Comparison of ENCODE assay signal across 22 cellular contexts in the genomic region with DNA sequence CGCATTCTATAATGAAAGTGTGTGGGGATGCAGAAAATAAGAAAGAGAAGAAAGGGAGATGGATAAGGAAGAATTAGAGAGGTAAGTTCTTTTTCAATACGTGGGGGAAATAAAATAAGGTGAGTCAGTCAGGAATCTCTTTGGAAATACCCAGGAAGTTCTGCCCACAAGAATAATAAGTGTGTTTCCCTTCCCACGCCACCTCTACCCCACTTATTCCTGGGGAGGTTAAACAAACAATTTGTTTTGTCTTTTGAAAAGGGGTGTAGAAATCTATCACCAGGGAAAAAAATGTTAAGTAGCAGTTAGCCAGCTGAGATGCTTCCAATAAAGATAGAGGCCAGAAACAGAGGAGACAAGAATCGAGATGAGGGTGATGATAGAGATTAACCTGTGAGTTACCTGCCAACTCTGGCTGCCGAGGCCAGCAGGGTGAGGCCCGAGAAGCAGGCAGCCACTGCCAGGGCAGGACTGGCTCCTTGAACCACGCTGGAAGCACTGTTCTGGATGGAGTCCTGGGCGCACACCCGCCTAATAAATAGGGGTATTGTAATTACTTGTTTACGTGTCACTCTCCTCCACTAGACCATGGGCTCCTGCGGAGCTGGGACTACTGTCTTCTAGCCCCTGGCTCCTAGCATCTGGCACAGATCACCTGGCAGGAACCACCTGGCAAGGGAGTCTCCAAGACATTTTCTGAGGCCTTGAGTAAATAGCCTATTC.
A peak's percentile ranks its signal among the peaks of the same experiment; 100 is the strongest.
DNase-seq lines count a peak whose midpoint lies in the region; ATAC-seq and TF ChIP-seq lines count a peak whose summit lies in the region.
"Had no signal": no experiment of that assay in that cellular context is flagged by ENCODE, and none has a peak within 500 bp of the region (broad histone marks: within the 10 kb centered on the region; RNA-seq: fewer than 3 reads in every experiment).

No MANE protein-coding gene starts in this region.

- H3K27me3 Mint-ChIP-seq in activated CD4-positive, alpha-beta T cell treated with anti-CD3 and anti-CD28 coated beads, Interleukin-2, amount 10 ng/mL, durations not matched to agents 24 days and 14 days, result no peaks in the 10 kb centered on the region
- H3K27me3 Mint-ChIP-seq: B cell; central memory CD8-positive, alpha-beta T cell had no signal

- DNase-seq in DMS79 treated with DMSO at 0.1 percent for 48 hours (lab: John Stamatoyannopoulos, UW) (peak; percentile 5), DMS79 (lab: John Stamatoyannopoulos, UW) (no peak), mammary epithelial cell (peak; percentile 81), kidney glomerular epithelial cell (lab: John Stamatoyannopoulos, UW) (peak; percentile 84), superior temporal gyrus (ENCODE audit: extremely low spot score) (peak; percentile 19), AG20443 (ENCODE audit: low spot score) (no peak)
- no peak for DNase-seq in activated CD4-positive, alpha-beta T cell treated with anti-CD3 and anti-CD28 coated beads, Interleukin-2, amount 10 ng/mL, durations not matched to agents 24 days and 14 days
- DNase-seq: activated CD4-positive, alpha-beta T cell treated with anti-CD3 and anti-CD28 coated beads, Interleukin-2, amount 50 U/mL, for 4 hours; activated gamma-delta T cell; COR-L47; esophagus squamous epithelium; NCI-H1694; NCI-H226; PC-9; stimulated activated CD4-positive, alpha-beta T cell treated with anti-CD3 and anti-CD28 coated beads, Interleukin-15, amount 100 ng/mL, for 24 hours; T-helper 2 cell had no signal

- H3K36me3 Mint-ChIP-seq in activated CD4-positive, alpha-beta T cell treated with anti-CD3 and anti-CD28 coated beads, Interleukin-2, amount 10 ng/mL, durations not matched to agents 24 days and 14 days (ENCODE audit: low read depth), result no peaks in the 10 kb centered on the region

- no peak overlapping the region for H3K4me3 ChIP-seq in mammary epithelial cell (replicated peaks in 1 of 3; ENCODE audit: insufficient read depth in 1 of 3, low read depth in 2 of 3, low read length in 3 of 3)
- H3K4me3 ChIP-seq: esophagus squamous epithelium, PC-9 had no signal

- H3K4me2 ChIP-seq in mammary epithelial cell (ENCODE audit: insufficient read depth, low read depth, low read length), result peak overlapping the region; percentile 65
- H3K4me2 ChIP-seq: PC-9 had no signal

- no peaks in the 10 kb centered on the region for H3K9me3 ChIP-seq in mammary epithelial cell (replicated peaks; ENCODE audit: insufficient read depth, low read length)
- H3K9me3 ChIP-seq: esophagus squamous epithelium, neutrophil had no signal

- dilution Hi-C loops in mammary epithelial cell (cut with HindIII; ENCODE audit: low sequenced_read_pairs), result no loop called here

- H3K9ac ChIP-seq in mammary epithelial cell (ENCODE audit: insufficient read depth, low read length), result no peak overlapping the region

- H3K36me3 ChIP-seq in mammary epithelial cell (ENCODE audit: insufficient read depth, low read length), result no peaks in the 10 kb centered on the region
- H3K36me3 ChIP-seq: esophagus squamous epithelium, neutrophil had no signal

- no peak overlapping the region for H3K4me3 Mint-ChIP-seq in activated CD4-positive, alpha-beta T cell treated with anti-CD3 and anti-CD28 coated beads, Interleukin-2, amount 10 ng/mL, durations not matched to agents 24 days and 14 days
- H3K4me3 Mint-ChIP-seq: B cell; central memory CD8-positive, alpha-beta T cell had no signal

- no peak overlapping the region for H3K27ac Mint-ChIP-seq in activated CD4-positive, alpha-beta T cell treated with anti-CD3 and anti-CD28 coated beads, Interleukin-2, amount 10 ng/mL, durations not matched to agents 24 days and 14 days
- H3K27ac Mint-ChIP-seq: B cell had no signal

- H3K27me3 ChIP-seq in mammary epithelial cell (ENCODE audit: insufficient read depth, low read length), result no peaks in the 10 kb centered on the region
- H3K27me3 ChIP-seq: esophagus squamous epithelium, neutrophil had no signal

- H2AFZ ChIP-seq in mammary epithelial cell (ENCODE audit: low read depth, low read length), result peak overlapping the region; percentile 75
- H2AFZ ChIP-seq: PC-9 had no signal

- in situ Hi-C loops in mammary epithelial cell (cut with MboI; ENCODE audit: low sequenced_read_pairs in 2 of 2), result no loop called here

- CTCF ChIA-PET in mammary epithelial cell (lab: Charles Lee; ENCODE audit: low non-redundant PET), result no interaction called here

- no peaks in the 10 kb centered on the region for H3K79me2 ChIP-seq in mammary epithelial cell (ENCODE audit: insufficient read depth, low read length)

- H3K27ac ChIP-seq in mammary epithelial cell (ENCODE audit: insufficient read depth, low read depth, low read length), result peak overlapping the region; percentile 48
- H3K27ac ChIP-seq: 22Rv1, neutrophil, PC-9 had no signal

- TF ChIP-seq CTCF in mammary epithelial cell (conservative IDR thresholded peaks at IDR 0.05 in 1 of 2, IDR thresholded peaks at IDR 0.05 in 1 of 2; ENCODE audit: extremely low read depth in 1 of 2, insufficient read depth in 1 of 2, low read depth in 1 of 2, low read length in 2 of 2), result no peak

- ATAC-seq in GM21526 (IDR thresholded peaks at IDR 0.05; ENCODE audit: low FRiP score, unreplicated experiment), result no peak
- ATAC-seq: sciatic nerve had no signal

- WGBS in mammary epithelial cell (ENCODE audit: low coverage, missing lambda C conversion rate), result 2% methylated on average over 11 of the region's 11 CpGs

- H3K4me1 Mint-ChIP-seq in activated CD4-positive, alpha-beta T cell treated with anti-CD3 and anti-CD28 coated beads, Interleukin-2, amount 10 ng/mL, durations not matched to agents 24 days and 14 days, result no peaks in the 10 kb centered on the region
- H3K4me1 Mint-ChIP-seq: B cell; central memory CD8-positive, alpha-beta T cell had no signal

- no peaks in the 10 kb centered on the region for H3K9me3 Mint-ChIP-seq in activated CD4-positive, alpha-beta T cell treated with anti-CD3 and anti-CD28 coated beads, Interleukin-2, amount 10 ng/mL, durations not matched to agents 24 days and 14 days
- H3K9me3 Mint-ChIP-seq: central memory CD8-positive, alpha-beta T cell had no signal

- no TSS peak for BruUV-seq in mammary epithelial cell (replicated peaks; lab: Mats Ljungman, UMichigan)

- no peaks in the 10 kb centered on the region for H4K20me1 ChIP-seq in mammary epithelial cell (ENCODE audit: insufficient read depth, low read length)

- intact Hi-C loops in mammary epithelial cell (cut with micrococcal nuclease), result no loop called here
- intact Hi-C loops in activated CD4-positive, alpha-beta T cell treated with anti-CD3 and anti-CD28 coated beads, Interleukin-2, amount 10 ng/mL, durations not matched to agents 24 days and 14 days (cut with micrococcal nuclease), result no loop called here

- H3K4me1 ChIP-seq in mammary epithelial cell (ENCODE audit: insufficient read depth, low read length), result peaks cover 20% of the 10 kb centered on the region

Comparison
In these comparisons a context has a peak if more than half of its experiments do, and no peak if none do; other contexts are left out.
1. DNase-seq: peak in DMS79 treated with DMSO at 0.1 percent for 48 hours (single experiment), mammary epithelial cell (single experiment), kidney glomerular epithelial cell (single experiment) and superior temporal gyrus (single experiment); none in DMS79 (single experiment), activated CD4-positive, alpha-beta T cell treated with anti-CD3 and anti-CD28 coated beads, Interleukin-2, amount 10 ng/mL, durations not matched to agents 24 days and 14 days (single experiment) and AG20443 (single experiment).